ENCODE assay signal across 8 cellular contexts in the genomic region with DNA sequence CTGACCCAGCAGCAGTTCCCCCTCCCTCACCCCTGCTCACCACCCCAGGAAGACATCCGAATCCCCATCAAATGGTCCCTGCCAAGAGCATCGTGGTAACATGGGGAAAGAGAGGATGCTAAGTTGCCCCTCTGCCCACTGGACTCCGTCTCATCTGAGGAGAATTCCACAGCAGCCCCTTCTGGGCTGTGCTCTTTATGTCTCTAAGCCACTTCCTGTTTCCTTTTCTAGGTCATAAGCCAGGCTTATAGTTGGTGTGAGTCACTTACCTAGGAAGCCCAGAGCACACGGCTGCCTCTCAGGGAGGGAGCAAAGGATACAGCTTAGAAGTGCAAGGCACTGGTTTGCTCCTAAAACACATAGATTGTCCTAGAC.
DNase-seq lines count a peak whose midpoint lies in the region; TF ChIP-seq lines count a peak whose summit lies in the region.

No MANE protein-coding gene starts in this region.

- POLR2A ChIA-PET in activated CD4-positive, alpha-beta memory T cell treated with anti-CD3 and anti-CD28 coated beads for 36 hours (lab: Charles Lee): interaction anchor here (1.0 to 6.3 kb wide), 10 partner anchors 22 to 178 kb away, joined by 4 to 262 read pairs (median 26); a partner anchor contains a TSS

- no peak overlapping the region for H3K4me3 ChIP-seq in fibroblast of the aortic adventitia (ENCODE audit: low read depth, low read length)

- H3K27me3 Mint-ChIP-seq in activated CD4-positive, alpha-beta memory T cell treated with anti-CD3 and anti-CD28 coated beads for 36 hours: no peaks in the 10 kb centered on the region

- H3K9me3 Mint-ChIP-seq in activated CD4-positive, alpha-beta memory T cell treated with anti-CD3 and anti-CD28 coated beads for 36 hours: peaks cover 2% of the 10 kb centered on the region

- intact Hi-C loops in activated CD4-positive, alpha-beta memory T cell treated with anti-CD3 and anti-CD28 coated beads for 36 hours (cut with micrococcal nuclease): loop anchor here (10.0 kb wide), 1 partner anchor 276 kb away; a partner anchor contains a TSS

- in situ Hi-C loops in GM13976 (cut with MboI; ENCODE audit: low sequenced_read_pairs, unreplicated experiment): no loop called here

- H3K36me3 Mint-ChIP-seq in activated CD4-positive, alpha-beta memory T cell treated with anti-CD3 and anti-CD28 coated beads for 36 hours: peaks cover 32% of the 10 kb centered on the region

- H3K27ac Mint-ChIP-seq in activated CD4-positive, alpha-beta memory T cell treated with anti-CD3 and anti-CD28 coated beads for 36 hours: peak overlapping the region; percentile 99

- CTCF ChIA-PET in activated CD4-positive, alpha-beta memory T cell treated with anti-CD3 and anti-CD28 coated beads for 36 hours (lab: Charles Lee): interaction anchor here (0.6 to 4.7 kb wide), 6 partner anchors 21 to 348 kb away, joined by 3 to 64 read pairs (median 4); no protein-coding TSS in a partner anchor

- no peak for TF ChIP-seq CTCF in GM13976 (IDR thresholded peaks at IDR 0.05; ENCODE audit: borderline replicate concordance, control extremely low read depth, extremely low read depth, insufficient read depth, missing control alignments)
- no peak for TF ChIP-seq CTCF in fibroblast of the aortic adventitia (IDR thresholded peaks at IDR 0.05; ENCODE audit: insufficient read depth, low read length)

- peaks cover 73% of the 10 kb centered on the region for H3K4me1 Mint-ChIP-seq in activated CD4-positive, alpha-beta memory T cell treated with anti-CD3 and anti-CD28 coated beads for 36 hours (ENCODE audit: low read depth)

- peak overlapping the region; percentile 74 for H3K4me3 Mint-ChIP-seq in activated CD4-positive, alpha-beta memory T cell treated with anti-CD3 and anti-CD28 coated beads for 36 hours

- DNase-seq in GM13976 (ENCODE audit: low spot score) (peak; percentile 53), LoVo (ENCODE audit: low spot score) (peak; percentile 82), fibroblast of the aortic adventitia (ENCODE audit: low read depth) (peak; percentile 60), NCI-H146 (lab: John Stamatoyannopoulos, UW) (no peak), NCI-H774 (lab: John Stamatoyannopoulos, UW) (no peak), NCI-H524 treated with DMSO at 0.1 percent for 48 hours (lab: John Stamatoyannopoulos, UW) (no peak)
- DNase-seq in activated CD4-positive, alpha-beta memory T cell treated with anti-CD3 and anti-CD28 coated beads for 36 hours: peak; percentile 68
- DNase-seq in stimulated activated naive CD4-positive, alpha-beta T cell treated with Interleukin-2 at 50 U/mL for 16 hours (lab: John Stamatoyannopoulos, UW): peak; percentile 39

Comparison
In these comparisons a context has a peak if more than half of its experiments do, and no peak if none do; other contexts are left out.
1. DNase-seq: peak in GM13976 (single experiment), LoVo (single experiment), activated CD4-positive, alpha-beta memory T cell treated with anti-CD3 and anti-CD28 coated beads for 36 hours (single experiment), fibroblast of the aortic adventitia (single experiment) and stimulated activated naive CD4-positive, alpha-beta T cell treated with Interleukin-2 at 50 U/mL for 16 hours (single experiment); none in NCI-H146 (single experiment), NCI-H774 (single experiment) and NCI-H524 treated with DMSO at 0.1 percent for 48 hours (single experiment).